In genomic region chr3:168053115-168053514, GRCh38 we compare ENCODE assay signal across 14 cellular contexts. TPM values are rescaled to one million over a fixed set of nuclear protein-coding genes. Genes with fewer than 3 reads are reported as not detected.
DNase-seq lines count a peak whose midpoint lies in the region; ATAC-seq and TF ChIP-seq lines count a peak whose summit lies in the region.
"Had no signal": no experiment of that assay in that cellular context is flagged by ENCODE, and none has a peak within 500 bp of the region (broad histone marks: within the 10 kb centered on the region; RNA-seq: fewer than 3 reads in every experiment).

No MANE protein-coding gene starts in this region.

- no peaks in the 10 kb centered on the region for H3K9me3 ChIP-seq in cardiac muscle cell (ENCODE audit: low read depth)
- H3K9me3 ChIP-seq in OCI-LY7 (ENCODE audit: low read length), result peaks cover 14% of the 10 kb centered on the region; the same call in 1 of the 2 replicates
- no peaks in the 10 kb centered on the region for H3K9me3 ChIP-seq in esophagus muscularis mucosa
- H3K9me3 ChIP-seq: A549, SJCRH30, tibial artery had no signal

- H3K79me2 ChIP-seq in OCI-LY7 (ENCODE audit: insufficient read depth, low read depth, low read length), result peaks cover 39% of the 10 kb centered on the region; the same call in 1 of the 2 replicates

- H3K9me2 ChIP-seq in OCI-LY7 (ENCODE audit: insufficient read depth, low read length), result no peaks in the 10 kb centered on the region

- H3K4me2 ChIP-seq in OCI-LY7 (ENCODE audit: low read length), result no peak overlapping the region
- H3K4me2 ChIP-seq: A549 had no signal

- ATAC-seq in Right ventricle myocardium inferior (no peak), omental fat pad (ENCODE audit: low FRiP score) (no peak)
- ATAC-seq: A549, left cardiac atrium had no signal

- TF ChIP-seq CTCF in cardiac muscle cell (IDR thresholded peaks at IDR 0.05; ENCODE audit: low read depth, low read length), result peak; percentile 29
- TF ChIP-seq CTCF in OCI-LY7 (conservative IDR thresholded peaks at IDR 0.05; ENCODE audit: low read length), result peak; percentile 67
- peak in 2 of 3 experiments; percentile 32 to 33 for TF ChIP-seq CTCF in esophagus muscularis mucosa (IDR thresholded peaks at IDR 0.05)
- no peak for TF ChIP-seq CTCF in omental fat pad (IDR thresholded peaks at IDR 0.05)

- DNase-seq in cardiac muscle cell (ENCODE audit: low read depth in 1 of 2, low spot score in 1 of 2), result no peak
- DNase-seq in Right ventricle myocardium inferior (ENCODE audit: missing footprints), result no peak
- DNase-seq in OCI-LY7 (ENCODE audit: low spot score), result peak; percentile 10
- no peak for DNase-seq in esophagus muscularis mucosa (ENCODE audit: extremely low spot score)
- peak; percentile 48 for DNase-seq in superior temporal gyrus (ENCODE audit: extremely low spot score)
- no peak for DNase-seq in cerebellar cortex (ENCODE audit: low spot score)
- no peak for DNase-seq in omental fat pad (ENCODE audit: low spot score)
- DNase-seq in stimulated activated CD4-positive, alpha-beta T cell treated with anti-CD3 and anti-CD28 coated beads, Interleukin-4, amount 100 ng/mL, for 1 hour, result no peak
- DNase-seq: activated naive CD4-positive, alpha-beta T cell treated with Interleukin-2 at 50 U/mL for 16 hours; left cardiac atrium; NCI-H1436; SJCRH30; tibial artery had no signal

- 45% methylated on average over 2 of the region's 2 CpGs for WGBS in esophagus muscularis mucosa

- CTCF ChIA-PET in OCI-LY7 (lab: Charles Lee; ENCODE audit: unreplicated experiment), result no interaction called here

- no peak for TF ChIP-seq EP300 in esophagus muscularis mucosa (IDR thresholded peaks at IDR 0.05)

- no peaks in the 10 kb centered on the region for H3K36me3 ChIP-seq in cardiac muscle cell
- peaks cover 31% of the 10 kb centered on the region for H3K36me3 ChIP-seq in OCI-LY7 (ENCODE audit: insufficient read depth, low read length)
- no peaks in the 10 kb centered on the region for H3K36me3 ChIP-seq in esophagus muscularis mucosa
- H3K36me3 ChIP-seq: SJCRH30, tibial artery had no signal

- POLR2A ChIA-PET in OCI-LY7 (lab: Charles Lee), result interaction anchor here (0.9 to 1.9 kb wide), 8 partner anchors 8 to 48 kb away, joined by 3 to 7 read pairs (median 3); no protein-coding TSS in a partner anchor

- no peak for TF ChIP-seq POLR2A in esophagus muscularis mucosa (IDR thresholded peaks at IDR 0.05; ENCODE audit: low read depth)

- H3K27ac ChIP-seq in cardiac muscle cell (peak overlapping the region; percentile 90), OCI-LY7 (ENCODE audit: low read depth, low read length, poor library complexity, severe bottlenecking) (no peak overlapping the region), esophagus muscularis mucosa (replicated peaks in 1 of 4) (no peak overlapping the region)
- H3K27ac ChIP-seq: A549, SJCRH30, tibial artery had no signal

- 0 out of 2 replicates have a peak, but pooled peaks cover 7% of the 10 kb centered on the region for H4K20me1 ChIP-seq in OCI-LY7 (ENCODE audit: insufficient read depth, low read length)

- H3K4me3 ChIP-seq in cardiac muscle cell (no peak overlapping the region), OCI-LY7 (ENCODE audit: low read depth, low read length, poor library complexity, severe bottlenecking) (no peak overlapping the region), esophagus muscularis mucosa (no peak overlapping the region)
- H3K4me3 ChIP-seq: A549, SJCRH30, tibial artery had no signal

- peaks cover 39% of the 10 kb centered on the region for H3K4me1 ChIP-seq in cardiac muscle cell (ENCODE audit: low read depth)
- peaks cover 10% of the 10 kb centered on the region for H3K4me1 ChIP-seq in OCI-LY7 (ENCODE audit: insufficient read depth, low read length, poor library complexity, severe bottlenecking)
- peaks cover 32 to 48% (median 42%) of the 10 kb centered on the region in 4 donors for H3K4me1 ChIP-seq in esophagus muscularis mucosa
- H3K4me1 ChIP-seq: A549, SJCRH30 had no signal

- H2AFZ ChIP-seq in OCI-LY7 (ENCODE audit: low read length), result no peak overlapping the region

- no TSS peak for BruUV-seq in OCI-LY7 (replicated peaks; lab: Mats Ljungman, UMichigan)

- H3K27me3 ChIP-seq in cardiac muscle cell (no peaks in the 10 kb centered on the region), esophagus muscularis mucosa (no peaks in the 10 kb centered on the region)
- H3K27me3 ChIP-seq: SJCRH30, tibial artery had no signal

- intact Hi-C loops in Right ventricle myocardium inferior (cut with DNase I) (loop anchor here (2.0 kb wide), 1 partner anchor 42 kb away; the partner anchor contains the start of gene GOLIM4), OCI-LY7 (cut with micrococcal nuclease; ENCODE audit: unreplicated experiment) (no loop called here), esophagus muscularis mucosa (cut with DNase I) (loop anchor here (2.0 kb wide), 1 partner anchor 42 kb away; the partner anchor contains the start of gene GOLIM4)

RNA-seq across cellular contexts. Expression of gene GOLIM4, which starts 42.6 kb away (rescaled TPM):
- total RNA-seq in cardiac muscle cell (149 and 210 TPM in 2 replicates), Right ventricle myocardium inferior (57.3 TPM), OCI-LY7 (2022) (42.8 and 46.6 TPM in 2 replicates), esophagus muscularis mucosa (10 to 100 TPM; 41.7 to 46.5 (median 45.0) TPM), omental fat pad (10 to 100 TPM; 30.3 to 46.2 (median 34.8) TPM)
- polyA plus RNA-seq in cardiac muscle cell, result 61.9 and 73.3 TPM in 2 replicates
- total RNA-seq in OCI-LY7 (2014; rRNA removed; shearing (Covaris generic)), result 31.2 and 42.6 TPM in 2 replicates

Comparison
In these comparisons a context has a peak if more than half of its experiments do, and no peak if none do; other contexts are left out.
1. DNase-seq: peak in OCI-LY7 (single experiment) and superior temporal gyrus (single experiment); none in cardiac muscle cell (0 of 2), Right ventricle myocardium inferior (single experiment), esophagus muscularis mucosa (single experiment), cerebellar cortex (single experiment), omental fat pad (single experiment) and stimulated activated CD4-positive, alpha-beta T cell treated with anti-CD3 and anti-CD28 coated beads, Interleukin-4, amount 100 ng/mL, for 1 hour (single experiment).
2. CTCF ChIP-seq: peak in cardiac muscle cell (single experiment), OCI-LY7 (single experiment) and esophagus muscularis mucosa (2 of 3); none in omental fat pad (0 of 3).